In the genomic region with DNA sequence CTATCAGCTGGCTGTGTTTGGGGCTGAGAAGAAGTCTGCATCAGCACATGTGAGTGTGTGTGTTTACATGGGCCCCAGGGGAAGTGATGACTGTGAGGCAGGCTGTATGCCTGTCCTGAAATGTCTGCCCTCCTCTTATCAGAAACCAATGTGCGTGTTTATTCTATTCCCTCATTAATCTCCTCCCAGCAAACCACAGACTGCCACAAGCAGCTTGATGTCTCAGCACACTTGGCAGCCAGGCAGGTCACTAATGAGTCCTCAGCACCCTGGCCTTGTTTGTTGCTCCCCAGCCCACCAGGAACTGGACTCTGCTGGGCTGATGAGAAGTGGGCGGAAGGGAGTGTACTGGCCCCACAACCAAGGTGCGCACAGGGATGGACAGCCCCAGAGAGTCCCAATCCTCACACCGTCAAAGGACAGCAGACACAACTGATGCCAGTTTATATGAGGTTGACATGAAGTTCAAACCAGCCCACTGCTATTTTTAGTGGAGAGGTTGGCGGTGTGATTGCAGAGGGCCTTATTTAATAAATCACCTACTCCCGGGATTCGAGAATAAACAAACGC, we compare ENCODE assay signal across 10 cellular contexts.
DNase-seq lines count a peak whose midpoint lies in the region; ATAC-seq, FAIRE-seq and TF ChIP-seq lines count a peak whose summit lies in the region.
"Had no signal": no experiment of that assay in that cellular context is flagged by ENCODE, and none has a peak within 500 bp of the region (broad histone marks: within the 10 kb centered on the region; RNA-seq: fewer than 3 reads in every experiment).

No MANE protein-coding gene starts in this region.

- H3K4me3 Mint-ChIP-seq in CD8-positive, alpha-beta memory T cell, result no peak overlapping the region
- H3K4me3 Mint-ChIP-seq in IgD-negative memory B cell, result peak overlapping the region in 1 of 4 donors; percentile 70
- H3K4me3 Mint-ChIP-seq in H9, result no peak overlapping the region
- H3K4me3 Mint-ChIP-seq: activated T-cell treated with anti-CD3 and anti-CD28 coated beads, Interleukin-2, amount 50 U/mL, for 4 hours had no signal

- H3K9me3 ChIP-seq in CD8-positive, alpha-beta memory T cell (ENCODE audit: low read length), result no peaks in the 10 kb centered on the region
- no peaks in the 10 kb centered on the region for H3K9me3 ChIP-seq in lower lobe of right lung
- H3K9me3 ChIP-seq in H9 (ENCODE audit: control insufficient read depth, low read depth, low read length), result no peaks in the 10 kb centered on the region

- no peak for DNase-seq in CD8-positive, alpha-beta memory T cell
- DNase-seq in lower lobe of right lung (no peak), H9 (no peak), RCC 7860 (ENCODE audit: low spot score) (no peak), NCI-H2227 (lab: John Stamatoyannopoulos, UW; ENCODE audit: unreplicated experiment) (no peak)
- DNase-seq: activated T-cell treated with anti-CD3 and anti-CD28 coated beads, Interleukin-2, amount 50 U/mL, for 4 hours had no signal

- intact Hi-C loops in lower lobe of right lung (cut with DNase I), result no loop called here

- H3K9ac ChIP-seq in H9 (ENCODE audit: extremely low read depth, insufficient read length, low read length), result no peak overlapping the region

- no peak overlapping the region for H2BK15ac ChIP-seq in H9 (ENCODE audit: low read depth, low read length)

- peak overlapping the region in 6 of 8 donors; percentile 12 to 78 (median 46) for H3K27ac Mint-ChIP-seq in CD8-positive, alpha-beta memory T cell
- H3K27ac Mint-ChIP-seq in IgD-negative memory B cell (peak overlapping the region in 2 of 3 donors; percentile 32 to 76), H9 (no peak overlapping the region)

- no peak overlapping the region for H4K5ac ChIP-seq in H9 (ENCODE audit: insufficient read length, low read depth, low read length)

- H3K36me3 ChIP-seq in CD8-positive, alpha-beta memory T cell (ENCODE audit: insufficient read depth, low read length), result no peaks in the 10 kb centered on the region
- H3K36me3 ChIP-seq in lower lobe of right lung, result no peaks in the 10 kb centered on the region

- TF ChIP-seq CTCF in VCaP (conservative IDR thresholded peaks at IDR 0.05), result no peak
- no peak for TF ChIP-seq CTCF in lower lobe of right lung (IDR thresholded peaks at IDR 0.05)
- TF ChIP-seq CTCF in H9 (conservative IDR thresholded peaks at IDR 0.05), result no peak

- H3K4me2 ChIP-seq in H9 (ENCODE audit: insufficient read depth, insufficient read length, low read length), result no peak overlapping the region

- H3K4me1 ChIP-seq in CD8-positive, alpha-beta memory T cell (ENCODE audit: insufficient read depth, low read length), result no peaks in the 10 kb centered on the region
- H3K4me1 ChIP-seq in lower lobe of right lung, result peaks cover 16% of the 10 kb centered on the region
- H3K4me1 ChIP-seq in H9 (ENCODE audit: insufficient read depth, low read length), result no peaks in the 10 kb centered on the region

- ATAC-seq in lower lobe of right lung (peak; percentile 35 to 49), HG02840 (IDR thresholded peaks at IDR 0.05; ENCODE audit: low FRiP score, unreplicated experiment) (no peak)

- no peak overlapping the region for H3K56ac ChIP-seq in H9 (ENCODE audit: insufficient read length, low read depth, low read length)

- no peak for FAIRE-seq in RCC 7860 (lab: Jason Lieb, UNC)
- FAIRE-seq: endometrium had no signal

- no peaks in the 10 kb centered on the region for H3K9me3 Mint-ChIP-seq in CD8-positive, alpha-beta memory T cell
- H3K9me3 Mint-ChIP-seq in IgD-negative memory B cell, result no peaks in the 10 kb centered on the region
- H3K9me3 Mint-ChIP-seq in H9, result no peaks in the 10 kb centered on the region

- H2AFZ ChIP-seq in H9 (ENCODE audit: low read length), result no peak overlapping the region

- no peak overlapping the region for H3K14ac ChIP-seq in H9 (ENCODE audit: insufficient read depth, low read length)

- H3K23me2 ChIP-seq in H9 (ENCODE audit: insufficient read length, low read depth, low read length, poor library complexity, severe bottlenecking), result no peaks in the 10 kb centered on the region

- no peak overlapping the region for H3K18ac ChIP-seq in H9 (ENCODE audit: insufficient read length, low read depth, low read length)

- no peak overlapping the region for H2AK5ac ChIP-seq in H9 (ENCODE audit: insufficient read length, low read length)

- no peak overlapping the region for H3K23ac ChIP-seq in H9 (ENCODE audit: insufficient read length, low read depth, low read length)

- no peak overlapping the region for H3K4ac ChIP-seq in H9 (ENCODE audit: low read depth, low read length)

- H3K79me1 ChIP-seq in H9 (ENCODE audit: insufficient read depth, low read depth, low read length, poor library complexity, severe bottlenecking), result no peaks in the 10 kb centered on the region

- H3K27me3 ChIP-seq in CD8-positive, alpha-beta memory T cell (ENCODE audit: insufficient read depth, low read length, poor library complexity, severe bottlenecking), result no peaks in the 10 kb centered on the region
- no peaks in the 10 kb centered on the region for H3K27me3 ChIP-seq in lower lobe of right lung (ENCODE audit: low read depth)
- no peaks in the 10 kb centered on the region for H3K27me3 ChIP-seq in H9 (ENCODE audit: insufficient read depth, low read length)

- no peaks in the 10 kb centered on the region for H3K27me3 Mint-ChIP-seq in CD8-positive, alpha-beta memory T cell
- H3K27me3 Mint-ChIP-seq in IgD-negative memory B cell (no peaks in the 10 kb centered on the region), H9 (ENCODE audit: low read depth) (no peaks in the 10 kb centered on the region)

- H3K36me3 Mint-ChIP-seq in CD8-positive, alpha-beta memory T cell, result no peaks in the 10 kb centered on the region
- H3K36me3 Mint-ChIP-seq in IgD-negative memory B cell, result peaks cover 4% of the 10 kb centered on the region
- H3K36me3 Mint-ChIP-seq in H9 (ENCODE audit: insufficient read depth in 1 of 3, low read depth in 3 of 3), result no peaks in the 10 kb centered on the region

- H3K4me3 ChIP-seq in CD8-positive, alpha-beta memory T cell (ENCODE audit: low read length), result no peak overlapping the region
- no peak overlapping the region for H3K4me3 ChIP-seq in lower lobe of right lung

- no CpG with 5 or more reads among the region's 8 CpGs for WGBS in H9 (ENCODE audit: extremely low coverage, insufficient read length, low lambda C conversion rate)

- H2BK12ac ChIP-seq in H9 (ENCODE audit: insufficient read length, low read depth, low read length), result no peak overlapping the region

- no peak overlapping the region for H2BK5ac ChIP-seq in H9 (ENCODE audit: insufficient read length, low read length)

- H2BK120ac ChIP-seq in H9 (ENCODE audit: low read depth, low read length, poor library complexity, severe bottlenecking), result no peak overlapping the region

- no peak overlapping the region for H4K8ac ChIP-seq in H9 (replicated peaks; ENCODE audit: insufficient read length, low read depth, low read length)

- H3K27ac ChIP-seq in CD8-positive, alpha-beta memory T cell (ENCODE audit: low read depth, low read length), result no peak overlapping the region
- H3K27ac ChIP-seq in VCaP, result peak overlapping the region; percentile 35
- no peak overlapping the region for H3K27ac ChIP-seq in lower lobe of right lung
- H3K27ac ChIP-seq in H9 (ENCODE audit: insufficient read length, low read depth, low read length), result no peak overlapping the region

- CTCF ChIA-PET in CD8-positive, alpha-beta memory T cell (lab: Charles Lee), result interaction anchor here (1.2 kb wide), 1 partner anchor 63 kb away, joined by 3 read pairs; no protein-coding TSS in a partner anchor

- H3K4me1 Mint-ChIP-seq in CD8-positive, alpha-beta memory T cell, result peaks cover 8 to 28% (median 22%) of the 10 kb centered on the region in 3 donors
- peaks cover 12 to 26% (median 13%) of the 10 kb centered on the region in 3 donors for H3K4me1 Mint-ChIP-seq in IgD-negative memory B cell
- H3K4me1 Mint-ChIP-seq in H9, result peaks cover 4 to 8% of the 10 kb centered on the region in 2 experiments

- no peaks in the 10 kb centered on the region for H3K79me2 ChIP-seq in H9 (ENCODE audit: insufficient read depth, low read length)

- no peak overlapping the region for H3T11ph ChIP-seq in H9 (ENCODE audit: low read length)

- H2BK20ac ChIP-seq in H9 (ENCODE audit: low read depth, low read length, poor library complexity, severe bottlenecking), result no peak overlapping the region

- POLR2A ChIA-PET in CD8-positive, alpha-beta memory T cell (lab: Charles Lee), result interaction anchor here (0.6 to 0.7 kb wide), 3 partner anchors 9 to 17 kb away, joined by 3 read pairs; no protein-coding TSS in a partner anchor

- no peak overlapping the region for H4K91ac ChIP-seq in H9 (ENCODE audit: insufficient read length, low read depth, low read length)

- no peaks in the 10 kb centered on the region for H4K20me1 ChIP-seq in H9 (ENCODE audit: control insufficient read depth, insufficient read depth, insufficient read length)

Comparison
In these comparisons a context has a peak if more than half of its experiments do, and no peak if none do; other contexts are left out.
1. H3K27ac Mint-ChIP-seq: peak in CD8-positive, alpha-beta memory T cell (6 of 8) and IgD-negative memory B cell (2 of 3); none in H9 (0 of 3).